ENCODE assay signal across 8 cellular contexts in genomic region chr1:225845633-225846259, GRCh38. TPM values are rescaled to one million over a fixed set of nuclear protein-coding genes. Genes with fewer than 3 reads are reported as not detected.
DNase-seq lines count a peak whose midpoint lies in the region; ATAC-seq and TF ChIP-seq lines count a peak whose summit lies in the region.

No MANE protein-coding gene starts in this region.

- ATAC-seq in gastrocnemius medialis = peak; percentile 49 to 83
- ATAC-seq in HG02610 (IDR thresholded peaks at IDR 0.05; ENCODE audit: unreplicated experiment) = no peak
- ATAC-seq in GM18873 (IDR thresholded peaks at IDR 0.05; ENCODE audit: low FRiP score, unreplicated experiment) = no peak

- TF ChIP-seq POLR2A in Peyer's patch (IDR thresholded peaks at IDR 0.05) (no peak), gastrocnemius medialis (IDR thresholded peaks at IDR 0.05) (no peak)

- H3K27ac Mint-ChIP-seq in Caco-2 (ENCODE audit: unreplicated experiment) = no peak overlapping the region

- H3K4me1 ChIP-seq in Caco-2 (no peaks in the 10 kb centered on the region), Peyer's patch (peaks cover 0 to 22% (median 19%) of the 10 kb centered on the region in 4 donors), gastrocnemius medialis (peaks cover 3 to 5% of the 10 kb centered on the region in 2 donors)

- H3K27ac ChIP-seq in Peyer's patch (no peak overlapping the region), gastrocnemius medialis (peak overlapping the region; percentile 15 to 61 (median 38))

- CTCF ChIA-PET in Caco-2 (lab: Charles Lee) = interaction anchor here (0.7 to 1.1 kb wide), 3 partner anchors 21 to 68 kb away, joined by 3 read pairs; partner anchors contain the start of gene SRP9

- no peak overlapping the region for H3K4me3 ChIP-seq in Caco-2 (ENCODE audit: low read depth, low read length)
- H3K4me3 ChIP-seq in Peyer's patch = no peak overlapping the region
- H3K4me3 ChIP-seq in astrocyte of the cerebellum (ENCODE audit: low read depth, low read length) = no peak overlapping the region
- no peak overlapping the region for H3K4me3 ChIP-seq in gastrocnemius medialis

- TF ChIP-seq CTCF in Caco-2 (IDR thresholded peaks at IDR 0.05; ENCODE audit: insufficient read depth in 1 of 2, low read depth in 1 of 2, low read length in 1 of 2, severe bottlenecking in 1 of 2, unreplicated experiment in 1 of 2) (peak; percentile 82), Peyer's patch (IDR thresholded peaks at IDR 0.05) (peak in 4 of 6 experiments; percentile 40 to 64 (median 52)), astrocyte of the cerebellum (IDR thresholded peaks at IDR 0.05; ENCODE audit: low read depth, low read length, missing control alignments) (peak; percentile 86), gastrocnemius medialis (IDR thresholded peaks at IDR 0.05 in 4 of 5, conservative IDR thresholded peaks at IDR 0.05 in 1 of 5) (peak; percentile 62 to 83 (median 79))

- peaks cover 92% of the 10 kb centered on the region for H3K36me3 Mint-ChIP-seq in Caco-2 (ENCODE audit: insufficient read depth, unreplicated experiment)

- H3K9me3 ChIP-seq in Caco-2 = no peaks in the 10 kb centered on the region
- no peaks in the 10 kb centered on the region for H3K9me3 ChIP-seq in Peyer's patch
- H3K9me3 ChIP-seq in gastrocnemius medialis = no peaks in the 10 kb centered on the region

- POLR2A ChIA-PET in Caco-2 (lab: Charles Lee) = no interaction called here

- H3K36me3 ChIP-seq in Caco-2 (ENCODE audit: control insufficient read depth, insufficient read depth, low read length) (no peaks in the 10 kb centered on the region; the same call in 1 of the 2 replicates), Peyer's patch (peaks cover 0 to 30% (median 0%) of the 10 kb centered on the region in 3 donors), gastrocnemius medialis (peaks cover 0 to 62% of the 10 kb centered on the region in 2 donors)

- no TSS peak for BruUV-seq in Caco-2 (replicated peaks; lab: Mats Ljungman, UMichigan)

- in situ Hi-C loops in astrocyte of the cerebellum (cut with HindIII; ENCODE audit: low sequenced_read_pairs) = no loop called here
- in situ Hi-C loops in gastrocnemius medialis (cut with MboI; ENCODE audit: low sequenced_read_pairs in 4 of 4) = loop anchor here in 2 of 4 donors (10.0 kb wide), 2 partner anchors 71 to 371 kb away; partner anchors contain the start of gene SRP9 (in 1 of the 2)

- intact Hi-C loops in Caco-2 (cut with micrococcal nuclease; ENCODE audit: unreplicated experiment) (loop anchor here (1.0 to 10.0 kb wide), 5 partner anchors 33 to 370 kb away; partner anchors contain the start of gene SRP9), gastrocnemius medialis (cut with DNase I; ENCODE audit: low total_unique reads) (loop anchor here (1.0 to 5.0 kb wide), 3 partner anchors 38 to 370 kb away; no protein-coding TSS in a partner anchor)

- no peaks in the 10 kb centered on the region for H3K27me3 ChIP-seq in Caco-2 (replicated peaks; ENCODE audit: control insufficient read depth, insufficient read depth, low read length)
- H3K27me3 ChIP-seq in Peyer's patch = no peaks in the 10 kb centered on the region
- no peaks in the 10 kb centered on the region for H3K27me3 ChIP-seq in gastrocnemius medialis

- no peaks in the 10 kb centered on the region for H3K9me3 Mint-ChIP-seq in Caco-2 (ENCODE audit: unreplicated experiment)

- no peak overlapping the region for H3K4me3 Mint-ChIP-seq in Caco-2 (ENCODE audit: unreplicated experiment)

- peak; percentile 85 to 87 for DNase-seq in Caco-2
- DNase-seq in HPDE6-E6E7 (ENCODE audit: extremely low spot score) = peak; percentile 42
- DNase-seq in Peyer's patch = peak; percentile 40 to 72 (median 69)
- DNase-seq in astrocyte of the cerebellum (ENCODE audit: low read depth) = peak; percentile 66
- DNase-seq in hypothalamus (lab: John Stamatoyannopoulos, UW) = peak in 26 of 51 donors; percentile 15 to 67 (median 38)
- DNase-seq in gastrocnemius medialis = peak; percentile 52 to 74

- H3K4me1 Mint-ChIP-seq in Caco-2 (ENCODE audit: low read depth, unreplicated experiment) = no peaks in the 10 kb centered on the region

- no peaks in the 10 kb centered on the region for H3K27me3 Mint-ChIP-seq in Caco-2 (ENCODE audit: insufficient read depth, unreplicated experiment)

RNA-seq across cellular contexts. Expression of gene EPHX1, which starts 35.8 kb away (rescaled TPM):
- total RNA-seq in Caco-2 (2022) = 73.7 and 88.5 TPM in 2 replicates
- total RNA-seq in Peyer's patch = 100 to 1,000 TPM in 1 of 4 donors, 10 to 100 TPM in 3; 28.9 to 109 (median 59.9) TPM
- 100 to 1,000 TPM in 2 of 4 donors, 10 to 100 TPM in 2; 65.7 to 155 (median 108) TPM for total RNA-seq in gastrocnemius medialis

RNA-seq across cellular contexts. Expression of gene TMEM63A, which starts 36.4 kb away (rescaled TPM):
- total RNA-seq in Caco-2 (2022) (93.9 and 116 TPM in 2 replicates), Peyer's patch (100 to 1,000 TPM in 3 of 4 donors, 10 to 100 TPM in 1; 77.8 to 339 (median 275) TPM), gastrocnemius medialis (10 to 100 TPM in 2 of 4 donors, 1 to 10 TPM in 2; 6.3 to 19.5 (median 10.6) TPM)

RNA-seq across cellular contexts. Expression of gene LEFTY1, which starts 43.2 kb away (rescaled TPM):
- not detected in 2 replicates for total RNA-seq in Caco-2 (2022)
- 10 to 100 TPM in 1 of 4 donors, 1 to 10 TPM in 3; 1.5 to 15.6 (median 5.6) TPM for total RNA-seq in Peyer's patch
- under 1 TPM in 1 of 4 donors, not detected in 3; 0.97 TPM for total RNA-seq in gastrocnemius medialis

Comparison
In these comparisons a context has a peak if more than half of its experiments do, and no peak if none do; other contexts are left out.
1. H3K27ac ChIP-seq: peak in gastrocnemius medialis (4 of 4); none in Peyer's patch (0 of 4).
2. ATAC-seq: peak in gastrocnemius medialis (2 of 2); none in HG02610 (single experiment) and GM18873 (single experiment).
3. Peak in every context shown above with its lines, with median percentiles within 50 percentile points of each other: DNase-seq and CTCF ChIP-seq.